In the genomic region with DNA sequence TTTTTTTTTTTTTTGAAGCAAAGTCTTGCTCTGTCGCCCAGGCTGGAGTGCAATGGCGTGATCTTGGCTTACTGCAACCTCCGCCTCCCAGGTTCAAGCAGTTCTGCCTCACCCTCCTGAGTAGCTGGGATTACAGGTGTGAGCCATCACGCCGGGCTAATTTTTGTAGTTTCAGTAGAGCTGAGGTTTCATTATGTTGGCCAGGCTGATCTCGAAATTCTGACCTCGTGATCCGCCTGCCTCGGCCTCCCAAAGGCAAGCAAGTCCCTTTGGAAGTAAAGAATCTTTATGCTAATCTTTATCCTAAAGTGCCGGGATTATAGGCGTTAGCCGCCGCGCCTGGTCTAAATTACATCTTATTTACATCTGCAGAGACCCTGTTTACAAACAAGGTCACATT, we compare ENCODE assay signal across 1 cellular context.
TF ChIP-seq lines count a peak whose summit lies in the region.

No MANE protein-coding gene starts in this region.

TF ChIP-seq in H1, 55 proteins besides CTCF, POLR2A, EP300 and RAD21:
- TF ChIP-seq PHF8 (conservative IDR thresholded peaks at IDR 0.05; ENCODE audit: low read depth, low read length) = no peak
- TF ChIP-seq RNF2 (IDR thresholded peaks at IDR 0.05; ENCODE audit: borderline replicate concordance, low read depth, low read length, missing control alignments, poor library complexity, severe bottlenecking) = no peak
- no peak for TF ChIP-seq MAFK (IDR thresholded peaks at IDR 0.05; ENCODE audit: low read depth, low read length)
- TF ChIP-seq TBP (IDR thresholded peaks at IDR 0.05; ENCODE audit: low read depth, low read length) = no peak
- TF ChIP-seq CEBPB (IDR thresholded peaks at IDR 0.05; ENCODE audit: low read depth, low read length) = no peak
- no peak for TF ChIP-seq SIX5 (IDR thresholded peaks at IDR 0.05; ENCODE audit: low read depth, low read length)
- no peak for TF ChIP-seq CBX8 (IDR thresholded peaks at IDR 0.05; ENCODE audit: borderline replicate concordance, low read depth, low read length)
- no peak for TF ChIP-seq SAP30 (IDR thresholded peaks at IDR 0.05; ENCODE audit: insufficient read depth, insufficient replicate concordance, low read length)
- TF ChIP-seq POU5F1 (IDR thresholded peaks at IDR 0.05; ENCODE audit: low read depth, low read length) = no peak
- TF ChIP-seq CREB1 (IDR thresholded peaks at IDR 0.05) = no peak
